1 cellular context compared by ENCODE assay signal in the genomic region with DNA sequence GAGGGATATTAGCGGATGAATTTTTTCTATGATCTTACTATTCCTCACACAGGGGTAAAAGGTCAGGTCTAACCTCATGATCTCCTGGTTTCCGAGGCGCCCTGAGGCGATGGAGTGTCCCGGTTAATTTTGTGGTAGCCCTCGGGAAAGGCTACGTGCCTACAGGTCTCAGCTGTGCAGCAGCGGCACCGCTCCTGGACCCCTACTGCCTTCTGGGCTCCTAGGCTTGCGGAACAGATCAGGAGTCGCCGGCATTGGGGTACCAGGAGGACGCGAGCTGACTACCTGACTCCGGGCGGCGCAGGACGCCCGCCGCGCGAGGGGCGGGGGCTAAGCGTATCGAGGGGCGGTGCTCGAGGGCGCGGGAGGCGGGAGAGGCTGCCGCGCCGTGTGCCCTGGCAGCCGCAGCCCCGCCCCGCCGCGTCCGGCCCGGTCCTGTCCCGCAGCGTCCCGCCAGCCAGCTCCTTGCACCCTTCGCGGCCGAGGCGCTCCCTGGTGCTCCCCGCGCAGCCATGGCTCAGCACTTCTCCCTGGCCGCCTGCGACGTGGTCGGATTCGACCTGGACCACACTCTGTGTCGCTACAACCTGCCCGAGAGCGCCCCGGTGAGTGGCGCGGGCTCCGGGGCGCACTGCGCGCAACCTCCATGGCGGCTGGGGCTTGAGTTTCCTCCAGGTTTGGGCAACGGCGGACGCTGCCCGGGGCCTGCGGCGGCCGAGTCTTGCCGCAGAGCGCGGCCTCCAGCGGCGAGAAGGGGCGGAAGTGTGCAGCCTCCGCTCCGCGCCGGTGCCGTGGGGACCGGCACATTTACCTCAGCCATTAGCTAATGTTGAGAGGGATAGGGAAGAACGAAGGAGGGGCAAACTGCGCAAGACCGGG.
TF ChIP-seq lines count a peak whose summit lies in the region.

A gene (plus strand): TSS at position 435 of the 879 bp plus-strand sequence. CDS start 78 bp downstream, at position 513.

TF ChIP-seq in WTC11, 78 proteins besides CTCF, POLR2A, EP300 and RAD21 (continued from another document):
- TF ChIP-seq, protein P1, sequence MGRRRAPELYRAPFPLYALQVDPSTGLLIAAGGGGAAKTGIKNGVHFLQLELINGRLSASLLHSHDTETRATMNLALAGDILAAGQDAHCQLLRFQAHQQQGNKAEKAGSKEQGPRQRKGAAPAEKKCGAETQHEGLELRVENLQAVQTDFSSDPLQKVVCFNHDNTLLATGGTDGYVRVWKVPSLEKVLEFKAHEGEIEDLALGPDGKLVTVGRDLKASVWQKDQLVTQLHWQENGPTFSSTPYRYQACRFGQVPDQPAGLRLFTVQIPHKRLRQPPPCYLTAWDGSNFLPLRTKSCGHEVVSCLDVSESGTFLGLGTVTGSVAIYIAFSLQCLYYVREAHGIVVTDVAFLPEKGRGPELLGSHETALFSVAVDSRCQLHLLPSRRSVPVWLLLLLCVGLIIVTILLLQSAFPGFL (CRISPR knock-in tag; IDR thresholded peaks at IDR 0.05; ENCODE audit: borderline replicate concordance): peak; percentile 21; the same call in 1 of the 2 replicates
- TF ChIP-seq CREB1 (CRISPR knock-in tag; IDR thresholded peaks at IDR 0.05) (0 out of 2 replicates have a peak, but pooled peaks have one; percentile 50), OVOL2 (CRISPR knock-in tag; IDR thresholded peaks at IDR 0.05; ENCODE audit: borderline replicate concordance) (no peak), CREM (CRISPR knock-in tag; IDR thresholded peaks at IDR 0.05) (peak; percentile 70), MXD4 (CRISPR knock-in tag; IDR thresholded peaks at IDR 0.05; ENCODE audit: borderline replicate concordance) (no peak), SP1 (CRISPR knock-in tag; conservative IDR thresholded peaks at IDR 0.05) (peak; percentile 85), GTF2I (CRISPR knock-in tag; conservative IDR thresholded peaks at IDR 0.05) (no peak)
- TF ChIP-seq, protein P2, sequence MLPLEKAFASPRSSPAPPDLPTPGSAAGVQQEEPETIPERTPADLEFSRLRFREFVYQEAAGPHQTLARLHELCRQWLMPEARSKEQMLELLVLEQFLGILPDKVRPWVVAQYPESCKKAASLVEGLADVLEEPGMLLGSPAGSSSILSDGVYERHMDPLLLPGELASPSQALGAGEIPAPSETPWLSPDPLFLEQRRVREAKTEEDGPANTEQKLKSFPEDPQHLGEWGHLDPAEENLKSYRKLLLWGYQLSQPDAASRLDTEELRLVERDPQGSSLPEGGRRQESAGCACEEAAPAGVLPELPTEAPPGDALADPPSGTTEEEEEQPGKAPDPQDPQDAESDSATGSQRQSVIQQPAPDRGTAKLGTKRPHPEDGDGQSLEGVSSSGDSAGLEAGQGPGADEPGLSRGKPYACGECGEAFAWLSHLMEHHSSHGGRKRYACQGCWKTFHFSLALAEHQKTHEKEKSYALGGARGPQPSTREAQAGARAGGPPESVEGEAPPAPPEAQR (CRISPR knock-in tag; IDR thresholded peaks at IDR 0.05): no peak
